17 cellular contexts compared by ENCODE assay signal in genomic region chr5:179318193-179318955, GRCh38. TPM values are rescaled to one million over a fixed set of nuclear protein-coding genes. Genes with fewer than 3 reads are reported as not detected.
A peak's percentile ranks its signal among the peaks of the same experiment; 100 is the strongest.
DNase-seq lines count a peak whose midpoint lies in the region; ATAC-seq and TF ChIP-seq lines count a peak whose summit lies in the region.
"Had no signal": no experiment of that assay in that cellular context is flagged by ENCODE, and none has a peak within 500 bp of the region (broad histone marks: within the 10 kb centered on the region; RNA-seq: fewer than 3 reads in every experiment).

No MANE protein-coding gene starts in this region.

- H3K4me3 ChIP-seq in left lung = no peak overlapping the region
- no peak overlapping the region for H3K4me3 ChIP-seq in sigmoid colon
- no peak overlapping the region for H3K4me3 ChIP-seq in stomach
- H3K4me3 ChIP-seq: lower lobe of right lung, Peyer's patch had no signal

- ATAC-seq in left lung = no peak
- ATAC-seq: activated CD8-positive, alpha-beta T cell treated with anti-CD3 and anti-CD28 coated beads, Interleukin-2, amount 10 ng/mL, durations not matched to agents 7 days and 5 days; HCT116; lower lobe of right lung; naive thymus-derived CD8-positive, alpha-beta T cell; T-cell had no signal

- WGBS in sigmoid colon, 2 donors = 59 to 69% methylated on average over 21 of the region's 21 CpGs
- 57 to 71% (median 65%) methylated on average over 16 to 21 of the region's 21 CpGs for WGBS in stomach, 5 donors

- H3K9me3 ChIP-seq in left lung (no peaks in the 10 kb centered on the region), sigmoid colon (no peaks in the 10 kb centered on the region), stomach (no peaks in the 10 kb centered on the region)
- H3K9me3 ChIP-seq: lower lobe of right lung, Peyer's patch had no signal

- no peak for TF ChIP-seq POLR2A in sigmoid colon (IDR thresholded peaks at IDR 0.05)
- TF ChIP-seq POLR2A in stomach (IDR thresholded peaks at IDR 0.05) = no peak

- CTCF ChIA-PET in RWPE1 (lab: Yijun Ruan, JAX) = no interaction called here

- no peak for TF ChIP-seq EP300 in sigmoid colon (IDR thresholded peaks at IDR 0.05)
- TF ChIP-seq EP300 in stomach (IDR thresholded peaks at IDR 0.05) = no peak

- H3K4me1 ChIP-seq in left lung (peaks cover 0 to 14% of the 10 kb centered on the region in 2 donors), sigmoid colon (peaks cover 0 to 24% (median 17%) of the 10 kb centered on the region in 4 donors), stomach (peaks cover 4 to 11% (median 10%) of the 10 kb centered on the region in 4 donors)
- H3K4me1 ChIP-seq: Peyer's patch had no signal

- peak; percentile 59 for DNase-seq in GM03348 (ENCODE audit: low spot score)
- DNase-seq in NCI-H82 treated with DMSO at 0.1 percent for 48 hours (lab: John Stamatoyannopoulos, UW; ENCODE audit: unreplicated experiment) = peak; percentile 10
- peak; percentile 30 to 60 for DNase-seq in left lung
- peak; percentile 58 for DNase-seq in sigmoid colon
- DNase-seq in putamen (ENCODE audit: low spot score) = no peak
- DNase-seq in stomach = no peak
- no peak for DNase-seq in RWPE1 (ENCODE audit: low spot score)
- DNase-seq: activated CD8-positive, alpha-beta T cell treated with anti-CD3 and anti-CD28 coated beads, Interleukin-2, amount 10 ng/mL, durations not matched to agents 7 days and 5 days; amniotic stem cell; cerebellar nuclear complex; DMS79 treated with DMSO at 0.1 percent for 48 hours; NCI-H1930; T-cell had no signal

- H3K27me3 ChIP-seq in left lung (peaks cover 0 to 49% of the 10 kb centered on the region in 2 donors), sigmoid colon (no peaks in the 10 kb centered on the region), stomach (no peaks in the 10 kb centered on the region)
- H3K27me3 ChIP-seq: Peyer's patch had no signal

- POLR2A ChIA-PET in RWPE1 (lab: Yijun Ruan, JAX; ENCODE audit: low non-redundant PET) = no interaction called here

- H3K36me3 ChIP-seq in left lung (no peaks in the 10 kb centered on the region), sigmoid colon (no peaks in the 10 kb centered on the region), stomach (no peaks in the 10 kb centered on the region)
- H3K36me3 ChIP-seq: lower lobe of right lung, Peyer's patch had no signal

- no peak for TF ChIP-seq CTCF in left lung (IDR thresholded peaks at IDR 0.05)
- no peak for TF ChIP-seq CTCF in sigmoid colon (IDR thresholded peaks at IDR 0.05)
- TF ChIP-seq CTCF in stomach (IDR thresholded peaks at IDR 0.05) = no peak
- no peak for TF ChIP-seq CTCF in RWPE1 (conservative IDR thresholded peaks at IDR 0.05; ENCODE audit: low read depth)

- intact Hi-C loops in left lung (cut with DNase I) = no loop called here
- intact Hi-C loops in sigmoid colon (cut with DNase I) = no loop called here
- intact Hi-C loops in stomach (cut with DNase I; ENCODE audit: low total_unique reads) = no loop called here

- H3K27ac ChIP-seq in left lung = no peak overlapping the region
- no peak overlapping the region for H3K27ac ChIP-seq in sigmoid colon
- no peak overlapping the region for H3K27ac ChIP-seq in stomach
- H3K27ac ChIP-seq in RWPE1 = no peak overlapping the region
- H3K27ac ChIP-seq: lower lobe of right lung, Peyer's patch had no signal

RNA-seq across cellular contexts. Expression of gene ADAMTS2, which starts 26.9 kb away (rescaled TPM):
- total RNA-seq in left lung = 10 to 100 TPM; 51.6 to 68.2 TPM
- 10 to 100 TPM in 3 of 4 donors, 1 to 10 TPM in 1; 9.2 to 33.2 (median 14.6) TPM for total RNA-seq in sigmoid colon
- 1 to 10 TPM in 2 of 3 donors, under 1 TPM in 1; 0.69 to 5.9 (median 1.2) TPM for polyA plus RNA-seq in sigmoid colon
- total RNA-seq in stomach = 10 to 100 TPM in 4 of 5 donors, 1 to 10 TPM in 1; 4.1 to 41.5 (median 31.4) TPM
- polyA plus RNA-seq in stomach = 1 to 10 TPM; 1.8 to 6.2 (median 3.5) TPM
- total RNA-seq: activated CD8-positive, alpha-beta T cell treated with anti-CD3 and anti-CD28 coated beads, Interleukin-2, amount 10 ng/mL, durations not matched to agents 7 days and 5 days; naive thymus-derived CD8-positive, alpha-beta T cell had no signal

Comparison
In these comparisons a context has a peak if more than half of its experiments do, and no peak if none do; other contexts are left out.
1. DNase-seq: peak in GM03348 (single experiment), NCI-H82 treated with DMSO at 0.1 percent for 48 hours (single experiment), left lung (2 of 2) and sigmoid colon (single experiment); none in putamen (single experiment), stomach (single experiment) and RWPE1 (single experiment).